Comparison of ENCODE assay signal across 8 cellular contexts in genomic region chr17:36544320-36545092, GRCh38. TPM values are rescaled to one million over a fixed set of nuclear protein-coding genes. Genes with fewer than 3 reads are reported as not detected.
DNase-seq lines count a peak whose midpoint lies in the region; ATAC-seq and TF ChIP-seq lines count a peak whose summit lies in the region.

TSS of gene GGNBP2 (plus strand) at chr17:36544919. CDS start at chr17:36545725, 806 bp downstream.

- peak within 1 kb of the TSS; percentile 95 for H4K12ac ChIP-seq in trophoblast cell (ENCODE audit: low read depth, low read length)

- H3K4me1 Mint-ChIP-seq in T-cell: peaks cover 33 to 38% (median 36%) of the 10 kb centered on the region in 3 donors

- CTCF ChIA-PET in T-cell (lab: Charles Lee): interaction anchor here (0.6 to 1.0 kb wide), 5 partner anchors 9 to 959 kb away, joined by 3 to 5 read pairs (median 3); no protein-coding TSS in a partner anchor

- H3K79me1 ChIP-seq in trophoblast cell (ENCODE audit: low read length): peaks cover 16% of the 10 kb centered on the region

- TF ChIP-seq CTCF in GM12875 (IDR thresholded peaks at IDR 0.05; ENCODE audit: borderline replicate concordance, insufficient read depth, low read depth, low read length): no peak
- no peak for TF ChIP-seq CTCF in cardiac muscle cell (IDR thresholded peaks at IDR 0.05; ENCODE audit: low read depth, low read length)
- no peak for TF ChIP-seq CTCF in tibial artery (IDR thresholded peaks at IDR 0.05)

- H2AK5ac ChIP-seq in trophoblast cell (ENCODE audit: low read length): peak within 1 kb of the TSS; percentile 81

- H3K14ac ChIP-seq in trophoblast cell (ENCODE audit: low read length): peak within 1 kb of the TSS; percentile 95

- no peak within 1 kb of the TSS for H3K23ac ChIP-seq in trophoblast cell (ENCODE audit: low read length)

- H3K4me3 ChIP-seq in GM12875 (ENCODE audit: low read depth, low read length) (peak within 1 kb of the TSS; percentile 81), adipocyte (ENCODE audit: low read length) (peak within 1 kb of the TSS; percentile 100), cardiac muscle cell (peak within 1 kb of the TSS; percentile 72), trophoblast cell (ENCODE audit: low read depth, low read length) (peak within 1 kb of the TSS; percentile 96), tibial artery (peak within 1 kb of the TSS; percentile 82 to 97)

- peak within 1 kb of the TSS; percentile 80 for H2BK120ac ChIP-seq in trophoblast cell (ENCODE audit: insufficient read depth, low read length, poor library complexity)

- intact Hi-C loops in tibial artery (cut with DNase I; ENCODE audit: low total_unique reads): loop anchor here (5.0 kb wide), 1 partner anchor 48 kb away; the partner anchor contains the start of gene DHRS11

- H3K4me1 ChIP-seq in adipocyte (ENCODE audit: control insufficient read depth, insufficient read depth, low read length) (peaks cover 30% of the 10 kb centered on the region), cardiac muscle cell (ENCODE audit: low read depth) (peaks cover 19% of the 10 kb centered on the region), trophoblast cell (ENCODE audit: control insufficient read depth in 1 of 2, insufficient read depth in 2 of 2, low read length in 2 of 2) (peaks cover 0 to 3% of the 10 kb centered on the region in 2 experiments), tibial artery (peaks cover 0 to 45% (median 35%) of the 10 kb centered on the region in 4 donors)

- peaks cover 16% of the 10 kb centered on the region for H3K79me2 ChIP-seq in trophoblast cell (ENCODE audit: control insufficient read depth, insufficient read depth, low read length, poor library complexity)

- no peak within 1 kb of the TSS for H2BK12ac ChIP-seq in trophoblast cell (ENCODE audit: low read length)

- no peaks in the 10 kb centered on the region for H3K27me3 ChIP-seq in adipocyte (replicated peaks; ENCODE audit: control insufficient read depth, insufficient read depth, low read length)
- H3K27me3 ChIP-seq in cardiac muscle cell: no peaks in the 10 kb centered on the region
- no peaks in the 10 kb centered on the region for H3K27me3 ChIP-seq in trophoblast cell (ENCODE audit: insufficient read depth, low read length)
- H3K27me3 ChIP-seq in tibial artery: no peaks in the 10 kb centered on the region

- peak within 1 kb of the TSS; percentile 88 for H3K4me2 ChIP-seq in trophoblast cell (ENCODE audit: low read length)

- peak within 1 kb of the TSS; percentile 97 for H4K8ac ChIP-seq in trophoblast cell (ENCODE audit: low read depth, low read length)

- WGBS in trophoblast cell (ENCODE audit: extremely low coverage, insufficient coverage, insufficient read length): no CpG with 5 or more reads among the region's 72 CpGs

- H3K27ac Mint-ChIP-seq in T-cell: peak within 1 kb of the TSS; percentile 95 to 96

- peaks cover 13% of the 10 kb centered on the region for H3K36me3 ChIP-seq in adipocyte (ENCODE audit: control insufficient read depth, insufficient read depth, low read length, severe bottlenecking)
- no peaks in the 10 kb centered on the region for H3K36me3 ChIP-seq in cardiac muscle cell
- no peaks in the 10 kb centered on the region for H3K36me3 ChIP-seq in trophoblast cell (ENCODE audit: control insufficient read depth in 1 of 2, insufficient read depth in 2 of 2, low read length in 2 of 2)
- peaks cover 0 to 4% (median 0%) of the 10 kb centered on the region in 3 donors for H3K36me3 ChIP-seq in tibial artery

- peaks cover 7% of the 10 kb centered on the region for H3K36me3 Mint-ChIP-seq in T-cell

- H3K9ac ChIP-seq in adipocyte (ENCODE audit: low read length) (peak within 1 kb of the TSS; percentile 100), trophoblast cell (ENCODE audit: low read length) (peak within 1 kb of the TSS; percentile 98)

- DNase-seq in NCI-H146 (lab: John Stamatoyannopoulos, UW) (peak; percentile 95), T-cell (peak; percentile 80 to 97 (median 90)), adipocyte (ENCODE audit: low read depth) (peak; percentile 99), cardiac muscle cell (ENCODE audit: low read depth in 1 of 2, low spot score in 1 of 2) (peak; percentile 97 to 98), trophoblast cell (peak; percentile 87 to 91), tibial artery (peak; percentile 85 to 96)

- peak within 1 kb of the TSS; percentile 95 for H3K18ac ChIP-seq in trophoblast cell (ENCODE audit: low read length)

- POLR2A ChIA-PET in T-cell (lab: Charles Lee): interaction anchor here in 1 of 2 donors (2.1 kb wide), 1 partner anchor 9 kb away, joined by 11 read pairs; the partner anchor contains the start of genes MYO19 and PIGW

- H3K9me3 ChIP-seq in adipocyte (ENCODE audit: control insufficient read depth, low read length) (no peaks in the 10 kb centered on the region), cardiac muscle cell (ENCODE audit: low read depth) (no peaks in the 10 kb centered on the region), trophoblast cell (ENCODE audit: insufficient read depth, low read depth, low read length) (no peaks in the 10 kb centered on the region), tibial artery (no peaks in the 10 kb centered on the region)

- peak within 1 kb of the TSS; percentile 96 for H3K27ac ChIP-seq in cardiac muscle cell
- peak within 1 kb of the TSS; percentile 96 for H3K27ac ChIP-seq in trophoblast cell (ENCODE audit: low read depth, low read length)
- H3K27ac ChIP-seq in tibial artery: peak within 1 kb of the TSS; percentile 98 to 99

- H3K4me3 Mint-ChIP-seq in T-cell: peak within 1 kb of the TSS; percentile 92 to 96 (median 96)

- no peaks in the 10 kb centered on the region for H3K27me3 Mint-ChIP-seq in T-cell

- ATAC-seq in HG02840 (IDR thresholded peaks at IDR 0.05; ENCODE audit: low FRiP score, unreplicated experiment) (peak; percentile 46), T-cell (replicated peaks in 1 of 4) (peak; percentile 74 to 77 (median 76))

- H4K91ac ChIP-seq in trophoblast cell (ENCODE audit: low read depth, low read length): peak within 1 kb of the TSS; percentile 98

- H3K4ac ChIP-seq in trophoblast cell (ENCODE audit: low read depth, low read length): peak within 1 kb of the TSS; percentile 93

- H2AFZ ChIP-seq in trophoblast cell (ENCODE audit: insufficient read depth, low read length, poor library complexity): peak within 1 kb of the TSS; percentile 53

- no peaks in the 10 kb centered on the region for H3K9me3 Mint-ChIP-seq in T-cell

- peak within 1 kb of the TSS; percentile 82 for H2BK5ac ChIP-seq in trophoblast cell (ENCODE audit: low read depth, low read length, poor library complexity)

RNA-seq across cellular contexts. Expression of gene GGNBP2, which starts in this region (rescaled TPM):
- 100 to 1,000 TPM; 105 to 190 (median 111) TPM for total RNA-seq in T-cell
- 33.2 and 54.3 TPM in 2 replicates for total RNA-seq in cardiac muscle cell
- 48.1 and 63.2 TPM in 2 replicates for polyA plus RNA-seq in cardiac muscle cell
- polyA plus RNA-seq in trophoblast cell (2013): 61.1 and 62.0 TPM in 2 replicates

Comparison
In these comparisons a context has a peak if more than half of its experiments do, and no peak if none do; other contexts are left out.
1. Peak in every context shown above with its lines: DNase-seq, ATAC-seq, H3K4me3 ChIP-seq and H3K27ac ChIP-seq.